9 cellular contexts compared by ENCODE assay signal in genomic region chrX:83535417-83536244, GRCh38. TPM values are rescaled to one million over a fixed set of nuclear protein-coding genes. Genes with fewer than 3 reads are reported as not detected.
A peak's percentile ranks its signal among the peaks of the same experiment; 100 is the strongest.
DNase-seq lines count a peak whose midpoint lies in the region; ATAC-seq lines count a peak whose summit lies in the region.
"Had no signal": no experiment of that assay in that cellular context is flagged by ENCODE, and none has a peak within 500 bp of the region (broad histone marks: within the 10 kb centered on the region; RNA-seq: fewer than 3 reads in every experiment).

No MANE protein-coding gene starts in this region.

- peaks cover 0 to 14% of the 10 kb centered on the region in 2 donors for H3K27me3 Mint-ChIP-seq in T-cell
- peaks cover 0 to 4% (median 0%) of the 10 kb centered on the region in 5 donors for H3K27me3 Mint-ChIP-seq in naive thymus-derived CD4-positive, alpha-beta T cell

- CTCF ChIA-PET in T-cell (lab: Charles Lee): no interaction called here
- CTCF ChIA-PET in naive thymus-derived CD4-positive, alpha-beta T cell (lab: Charles Lee): no interaction called here

- H3K9me3 ChIP-seq in naive thymus-derived CD4-positive, alpha-beta T cell (ENCODE audit: control insufficient read depth in 2 of 3, low read length in 3 of 3): no peaks in the 10 kb centered on the region
- H3K9me3 ChIP-seq: esophagus muscularis mucosa had no signal

- H3K4me3 ChIP-seq in naive thymus-derived CD4-positive, alpha-beta T cell (ENCODE audit: low read length): peak overlapping the region; percentile 12
- H3K4me3 ChIP-seq: neural progenitor cell had no signal

- H3K27ac Mint-ChIP-seq in T-cell: peak overlapping the region in 1 of 2 donors; percentile 22
- H3K27ac Mint-ChIP-seq in naive thymus-derived CD4-positive, alpha-beta T cell: no peak overlapping the region
- H3K27ac Mint-ChIP-seq: neural progenitor cell had no signal

- H3K4me1 ChIP-seq in naive thymus-derived CD4-positive, alpha-beta T cell (ENCODE audit: control insufficient read depth in 2 of 2, insufficient read depth in 2 of 2, low read length in 2 of 2): no peaks in the 10 kb centered on the region
- H3K4me1 ChIP-seq: esophagus muscularis mucosa, neural progenitor cell had no signal

- H3K36me3 Mint-ChIP-seq in T-cell: no peaks in the 10 kb centered on the region
- no peaks in the 10 kb centered on the region for H3K36me3 Mint-ChIP-seq in naive thymus-derived CD4-positive, alpha-beta T cell
- H3K36me3 Mint-ChIP-seq: neural progenitor cell had no signal

- H3K27ac ChIP-seq in naive thymus-derived CD4-positive, alpha-beta T cell (ENCODE audit: low read depth, low read length): peak overlapping the region; percentile 6
- H3K27ac ChIP-seq: esophagus muscularis mucosa, neural progenitor cell had no signal

- ATAC-seq in GM19025 (IDR thresholded peaks at IDR 0.05; ENCODE audit: low read depth, unreplicated experiment) (peak; percentile 78), HG02885 (IDR thresholded peaks at IDR 0.05; ENCODE audit: poor library complexity, unreplicated experiment) (peak; percentile 79), T-cell (replicated peaks in 1 of 4) (no peak)
- no peak for ATAC-seq in naive thymus-derived CD4-positive, alpha-beta T cell

- peaks cover 0 to 4% (median 0%) of the 10 kb centered on the region in 3 donors for H3K4me1 Mint-ChIP-seq in T-cell
- H3K4me1 Mint-ChIP-seq in naive thymus-derived CD4-positive, alpha-beta T cell: no peaks in the 10 kb centered on the region

- DNase-seq in T-cell (no peak), DMS79 (lab: John Stamatoyannopoulos, UW) (no peak), NCI-H187 treated with DMSO at 0.1 percent for 48 hours (lab: John Stamatoyannopoulos, UW) (no peak)
- DNase-seq in naive thymus-derived CD4-positive, alpha-beta T cell: no peak
- no peak for DNase-seq in activated effector memory CD4-positive, alpha-beta T cell treated with Interleukin-2 at 50 U/mL for 16 hours

- intact Hi-C loops in naive thymus-derived CD4-positive, alpha-beta T cell (cut with micrococcal nuclease): no loop called here

- H3K9me3 Mint-ChIP-seq in T-cell: peaks cover 0 to 5% (median 0%) of the 10 kb centered on the region in 3 donors
- H3K9me3 Mint-ChIP-seq in naive thymus-derived CD4-positive, alpha-beta T cell: peaks cover 0 to 1% (median 0%) of the 10 kb centered on the region in 11 donors
- H3K9me3 Mint-ChIP-seq: neural progenitor cell had no signal

- H3K4me3 Mint-ChIP-seq in T-cell: peak overlapping the region; percentile 6 to 68 (median 60)
- peak overlapping the region in 6 of 10 donors; percentile 34 to 65 (median 53) for H3K4me3 Mint-ChIP-seq in naive thymus-derived CD4-positive, alpha-beta T cell
- H3K4me3 Mint-ChIP-seq: neural progenitor cell had no signal

- H3K27me3 ChIP-seq in naive thymus-derived CD4-positive, alpha-beta T cell (ENCODE audit: control insufficient read depth in 2 of 2, insufficient read depth in 2 of 2, low read length in 2 of 2): no peaks in the 10 kb centered on the region
- H3K27me3 ChIP-seq: esophagus muscularis mucosa, neural progenitor cell had no signal

- POLR2A ChIA-PET in T-cell (lab: Charles Lee): no interaction called here
- POLR2A ChIA-PET in naive thymus-derived CD4-positive, alpha-beta T cell (lab: Charles Lee): no interaction called here

- no peaks in the 10 kb centered on the region for H3K36me3 ChIP-seq in naive thymus-derived CD4-positive, alpha-beta T cell (ENCODE audit: control insufficient read depth in 2 of 3, insufficient read depth in 3 of 3, low read length in 3 of 3)
- H3K36me3 ChIP-seq: esophagus muscularis mucosa, neural progenitor cell had no signal

RNA-seq across cellular contexts. Expression of gene POU3F4, which starts 27.5 kb away (rescaled TPM):
- not detected for total RNA-seq in T-cell
- not detected for total RNA-seq in naive thymus-derived CD4-positive, alpha-beta T cell
- not detected for polyA plus RNA-seq in naive thymus-derived CD4-positive, alpha-beta T cell

Comparison
In these comparisons a context has a peak if more than half of its experiments do, and no peak if none do; other contexts are left out.
1. ATAC-seq: peak in GM19025 (single experiment) and HG02885 (single experiment); none in T-cell (0 of 4) and naive thymus-derived CD4-positive, alpha-beta T cell (single experiment).